ENCODE assay signal across 1 cellular context in genomic region chr15:92747047-92747446, GRCh38.
TF ChIP-seq lines count a peak whose summit lies in the region.

No MANE protein-coding gene starts in this region.

TF ChIP-seq in HCT116, 20 proteins besides CTCF, POLR2A, EP300 and RAD21 (continued from another document):
- no peak for TF ChIP-seq REST (IDR thresholded peaks at IDR 0.05; ENCODE audit: low read depth)
- no peak for TF ChIP-seq JUND (IDR thresholded peaks at IDR 0.05)
- TF ChIP-seq FOSL1 (IDR thresholded peaks at IDR 0.05; ENCODE audit: low read depth) = no peak
- TF ChIP-seq SRF (IDR thresholded peaks at IDR 0.05; ENCODE audit: low read depth) = no peak
- no peak for TF ChIP-seq CBX3 (IDR thresholded peaks at IDR 0.05; ENCODE audit: low read depth)
- TF ChIP-seq EGR1 (IDR thresholded peaks at IDR 0.05; ENCODE audit: low read depth) = no peak
- TF ChIP-seq ATF3 (IDR thresholded peaks at IDR 0.05) = no peak
- TF ChIP-seq CEBPB (IDR thresholded peaks at IDR 0.05; ENCODE audit: low read depth) = no peak
